In genomic region chr2:144020047-144020446, GRCh38 we compare ENCODE assay signal across 2 cellular contexts.
TF ChIP-seq lines count a peak whose summit lies in the region.

No MANE protein-coding gene starts in this region.

TF ChIP-seq in GM23338, 12 proteins besides CTCF, POLR2A, EP300 and RAD21 (continued from another document):
- TF ChIP-seq REST (IDR thresholded peaks at IDR 0.05; ENCODE audit: unreplicated experiment) (no peak), NANOG (IDR thresholded peaks at IDR 0.05; ENCODE audit: borderline replicate concordance) (no peak), ZNF331 (CRISPR knock-in tag; IDR thresholded peaks at IDR 0.05; ENCODE audit: low read depth) (no peak), ZNF462 (CRISPR knock-in tag; IDR thresholded peaks at IDR 0.05) (no peak), JUNB (IDR thresholded peaks at IDR 0.05; ENCODE audit: unreplicated experiment) (no peak), CREB1 (CRISPR knock-in tag; IDR thresholded peaks at IDR 0.05; ENCODE audit: low read depth) (no peak), EZH2 (IDR thresholded peaks at IDR 0.05; ENCODE audit: low read depth, unreplicated experiment) (no peak), POLR2AphosphoS5 (IDR thresholded peaks at IDR 0.05; ENCODE audit: low read depth) (no peak), EZH2phosphoT487 (IDR thresholded peaks at IDR 0.05; ENCODE audit: unreplicated experiment) (no peak), ZNF114 (CRISPR knock-in tag; IDR thresholded peaks at IDR 0.05) (no peak)
- TF ChIP-seq, protein P1, sequence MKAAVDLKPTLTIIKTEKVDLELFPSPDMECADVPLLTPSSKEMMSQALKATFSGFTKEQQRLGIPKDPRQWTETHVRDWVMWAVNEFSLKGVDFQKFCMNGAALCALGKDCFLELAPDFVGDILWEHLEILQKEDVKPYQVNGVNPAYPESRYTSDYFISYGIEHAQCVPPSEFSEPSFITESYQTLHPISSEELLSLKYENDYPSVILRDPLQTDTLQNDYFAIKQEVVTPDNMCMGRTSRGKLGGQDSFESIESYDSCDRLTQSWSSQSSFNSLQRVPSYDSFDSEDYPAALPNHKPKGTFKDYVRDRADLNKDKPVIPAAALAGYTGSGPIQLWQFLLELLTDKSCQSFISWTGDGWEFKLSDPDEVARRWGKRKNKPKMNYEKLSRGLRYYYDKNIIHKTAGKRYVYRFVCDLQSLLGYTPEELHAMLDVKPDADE (IDR thresholded peaks at IDR 0.05), result no peak

TF ChIP-seq in WTC11, 78 proteins besides CTCF, POLR2A, EP300 and RAD21 (continued from another document):
- TF ChIP-seq, protein P2, sequence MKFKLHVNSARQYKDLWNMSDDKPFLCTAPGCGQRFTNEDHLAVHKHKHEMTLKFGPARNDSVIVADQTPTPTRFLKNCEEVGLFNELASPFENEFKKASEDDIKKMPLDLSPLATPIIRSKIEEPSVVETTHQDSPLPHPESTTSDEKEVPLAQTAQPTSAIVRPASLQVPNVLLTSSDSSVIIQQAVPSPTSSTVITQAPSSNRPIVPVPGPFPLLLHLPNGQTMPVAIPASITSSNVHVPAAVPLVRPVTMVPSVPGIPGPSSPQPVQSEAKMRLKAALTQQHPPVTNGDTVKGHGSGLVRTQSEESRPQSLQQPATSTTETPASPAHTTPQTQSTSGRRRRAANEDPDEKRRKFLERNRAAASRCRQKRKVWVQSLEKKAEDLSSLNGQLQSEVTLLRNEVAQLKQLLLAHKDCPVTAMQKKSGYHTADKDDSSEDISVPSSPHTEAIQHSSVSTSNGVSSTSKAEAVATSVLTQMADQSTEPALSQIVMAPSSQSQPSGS (CRISPR knock-in tag; IDR thresholded peaks at IDR 0.05; ENCODE audit: borderline replicate concordance, low read depth), result no peak
